Comparison of ENCODE assay signal across 8 cellular contexts in the genomic region with DNA sequence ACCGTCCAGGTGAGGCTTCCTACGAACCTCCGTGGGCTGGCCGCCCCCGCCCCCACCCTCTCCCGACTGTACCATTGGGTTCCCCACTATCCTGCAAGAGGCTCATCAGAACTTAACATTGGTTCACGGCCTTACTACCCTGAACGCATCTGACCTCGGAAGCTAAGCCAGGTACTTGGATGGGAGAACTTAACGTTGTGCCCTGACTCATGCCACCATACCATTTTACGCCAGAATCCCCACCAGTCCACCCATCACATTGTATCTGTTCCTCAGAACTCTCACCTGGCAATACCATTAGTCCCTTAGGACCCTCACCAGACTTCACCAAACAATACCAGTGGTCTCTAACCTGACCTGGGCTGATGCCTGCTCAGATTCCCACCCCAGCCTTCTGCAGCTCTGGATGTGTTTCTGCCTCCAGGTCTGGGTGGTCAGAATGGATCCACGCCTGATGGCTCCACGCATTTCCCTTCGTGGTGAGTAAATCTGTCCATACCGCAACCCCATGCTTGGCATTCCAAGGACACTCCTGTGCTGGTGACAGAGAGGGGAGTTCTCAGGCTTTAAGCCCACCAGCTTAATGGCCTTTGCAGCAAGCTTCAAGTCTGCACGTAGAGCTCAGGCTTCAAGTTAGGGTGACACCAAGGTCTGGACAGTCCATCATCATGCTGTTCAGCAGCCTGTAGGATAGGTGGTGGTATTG. TPM values are rescaled to one million over a fixed set of nuclear protein-coding genes. Genes with fewer than 3 reads are reported as not detected.
A peak's percentile ranks its signal among the peaks of the same experiment; 100 is the strongest.
DNase-seq lines count a peak whose midpoint lies in the region; ATAC-seq, FAIRE-seq and TF ChIP-seq lines count a peak whose summit lies in the region.

No MANE protein-coding gene starts in this region.

- H3K4me3 ChIP-seq in PC-9 (peak overlapping the region; percentile 83), endothelial cell of umbilical vein (replicated peaks in 1 of 3; ENCODE audit: insufficient read depth in 1 of 3, low read depth in 1 of 3, low read length in 3 of 3) (peak overlapping the region; percentile 31 to 68 (median 59)), neutrophil (ENCODE audit: low read depth in 1 of 2, low read length in 1 of 2) (peak overlapping the region; percentile 86 to 88)

- FAIRE-seq in endothelial cell of umbilical vein (lab: Jason Lieb, UNC): peak; percentile 61

- H3K36me3 ChIP-seq in PC-9 (ENCODE audit: low read depth) (no peaks in the 10 kb centered on the region), endothelial cell of umbilical vein (ENCODE audit: control insufficient read depth in 2 of 2, extremely low read depth in 1 of 2, insufficient read depth in 2 of 2, low read length in 2 of 2) (peaks cover 0 to 4% of the 10 kb centered on the region in 2 experiments), neutrophil (no peaks in the 10 kb centered on the region)

- peaks cover 60% of the 10 kb centered on the region for H3K79me2 ChIP-seq in PC-9 (ENCODE audit: low read depth)
- H3K79me2 ChIP-seq in endothelial cell of umbilical vein (ENCODE audit: control insufficient read depth, insufficient read depth, low read length): peaks cover 55% of the 10 kb centered on the region

- H3K4me1 ChIP-seq in PC-9 (replicated peaks; ENCODE audit: insufficient read depth): peaks cover 43% of the 10 kb centered on the region
- H3K4me1 ChIP-seq in endothelial cell of umbilical vein (ENCODE audit: control insufficient read depth, extremely low read depth, insufficient read depth, low read length): peaks cover 35% of the 10 kb centered on the region
- peaks cover 85% of the 10 kb centered on the region in 2 experiments for H3K4me1 ChIP-seq in neutrophil (ENCODE audit: control insufficient read depth in 1 of 2, insufficient read depth in 1 of 2, low read depth in 1 of 2, low read length in 1 of 2)

- H3K9me3 Mint-ChIP-seq in Calu3 (ENCODE audit: low read depth, unreplicated experiment): no peaks in the 10 kb centered on the region

- peak overlapping the region; percentile 23; the same call in 1 of the 2 replicates for H3K27ac ChIP-seq in PC-9
- H3K27ac ChIP-seq in endothelial cell of umbilical vein (ENCODE audit: insufficient read depth, low read depth, low read length): peak overlapping the region; percentile 43
- H3K27ac ChIP-seq in neutrophil: peak overlapping the region; percentile 99

- peaks cover 49% of the 10 kb centered on the region for H3K36me3 Mint-ChIP-seq in Calu3 (ENCODE audit: insufficient read depth, unreplicated experiment)

- H3K9me1 ChIP-seq in endothelial cell of umbilical vein (replicated peaks; ENCODE audit: control insufficient read depth, extremely low read depth, insufficient read depth, low read length): no peaks in the 10 kb centered on the region

- TF ChIP-seq POLR2A in endothelial cell of umbilical vein (IDR thresholded peaks at IDR 0.05; ENCODE audit: low read depth, low read length): no peak

- H4K20me1 ChIP-seq in PC-9 (ENCODE audit: insufficient read depth): peaks cover 32% of the 10 kb centered on the region
- peaks cover 14% of the 10 kb centered on the region for H4K20me1 ChIP-seq in endothelial cell of umbilical vein (replicated peaks; ENCODE audit: control insufficient read depth, extremely low read depth, insufficient read depth, low read length)

- H2AFZ ChIP-seq in PC-9: peak overlapping the region; percentile 91
- H2AFZ ChIP-seq in endothelial cell of umbilical vein (ENCODE audit: low read depth, low read length): peak overlapping the region; percentile 38

- TF ChIP-seq CTCF in Calu3 (IDR thresholded peaks at IDR 0.05; ENCODE audit: unreplicated experiment): no peak
- no peak for TF ChIP-seq CTCF in PC-9 (conservative IDR thresholded peaks at IDR 0.05)
- TF ChIP-seq CTCF in endothelial cell of umbilical vein (IDR thresholded peaks at IDR 0.05; ENCODE audit: extremely low read depth in 1 of 2, insufficient read depth in 1 of 2, low read depth in 1 of 2, low read length in 2 of 2): no peak
- TF ChIP-seq CTCF in neutrophil (IDR thresholded peaks at IDR 0.05): no peak

- H3K9me2 ChIP-seq in PC-9 (ENCODE audit: insufficient read depth): no peaks in the 10 kb centered on the region

- H3K27me3 Mint-ChIP-seq in Calu3 (ENCODE audit: unreplicated experiment): no peaks in the 10 kb centered on the region

- H3F3A ChIP-seq in PC-9 (ENCODE audit: insufficient read depth, low read depth): peaks cover 34% of the 10 kb centered on the region; the same call in 1 of the 2 replicates

- peaks cover 28% of the 10 kb centered on the region for H3K4me1 Mint-ChIP-seq in Calu3 (ENCODE audit: low read depth, unreplicated experiment)

- no peaks in the 10 kb centered on the region for H3K27me3 ChIP-seq in PC-9 (ENCODE audit: insufficient read depth, low read depth)
- H3K27me3 ChIP-seq in endothelial cell of umbilical vein (ENCODE audit: control insufficient read depth in 2 of 2, insufficient read depth in 2 of 2, low read length in 2 of 2): no peaks in the 10 kb centered on the region
- H3K27me3 ChIP-seq in neutrophil: no peaks in the 10 kb centered on the region

- no TSS peak for BruUV-seq in Calu3 (replicated peaks; lab: Mats Ljungman, UMichigan)
- no TSS peak for BruUV-seq in PC-9 (replicated peaks; lab: Mats Ljungman, UMichigan)
- BruUV-seq in endothelial cell of umbilical vein (replicated peaks; lab: Mats Ljungman, UMichigan): no TSS peak

- no peak for DNase-seq in Calu3
- DNase-seq in PC-9: peak in 1 of 2 experiments; percentile 35
- no peak for DNase-seq in endothelial cell of umbilical vein (ENCODE audit: low read depth, low spot score)
- no peak for DNase-seq in NK-92 treated with Interleukin-12 subunit alpha and Interleukin-12 subunit beta, amount 100 ng/mL, for 24 hours (lab: John Stamatoyannopoulos, UW)

- CTCF ChIA-PET in Calu3 (lab: Charles Lee) (interaction anchor here (0.6 to 2.3 kb wide), 3 partner anchors 16 to 73 kb away, joined by 3 to 10 read pairs (median 4); partner anchors contain the start of genes NICN1 and USP4), PC-9 (lab: Charles Lee) (interaction anchor here (0.7 to 1.6 kb wide), 3 partner anchors 8 to 42 kb away, joined by 6 to 12 read pairs (median 7); no protein-coding TSS in a partner anchor), endothelial cell of umbilical vein (lab: Charles Lee) (interaction anchor here (1.0 to 2.0 kb wide), 7 partner anchors 16 to 73 kb away, joined by 3 to 13 read pairs (median 4); partner anchors contain the start of genes NICN1 and USP4)

- peak overlapping the region; percentile 95 for H3K4me2 ChIP-seq in PC-9
- peak overlapping the region; percentile 83 for H3K4me2 ChIP-seq in endothelial cell of umbilical vein (ENCODE audit: insufficient read depth, low read length)

- H3K4me3 Mint-ChIP-seq in Calu3 (ENCODE audit: low read depth, unreplicated experiment): peak overlapping the region; percentile 91

- no peaks in the 10 kb centered on the region for H3K9me3 ChIP-seq in PC-9 (ENCODE audit: insufficient read depth, low read depth)
- no peaks in the 10 kb centered on the region for H3K9me3 ChIP-seq in endothelial cell of umbilical vein (replicated peaks; ENCODE audit: control insufficient read depth, insufficient read depth, low read length)
- no peaks in the 10 kb centered on the region for H3K9me3 ChIP-seq in neutrophil

- POLR2A ChIA-PET in PC-9 (lab: Charles Lee; ENCODE audit: unreplicated experiment): interaction anchor here (0.6 kb wide), 2 partner anchors 13 to 55 kb away, joined by 3 to 4 read pairs; partner anchors contain the start of gene GPX1
- POLR2A ChIA-PET in endothelial cell of umbilical vein (lab: Charles Lee): interaction anchor here (0.6 to 2.0 kb wide), 7 partner anchors 8 to 252 kb away, joined by 3 to 14 read pairs (median 6); partner anchors contain the start of genes NICN1 and USP4

- no peak for ATAC-seq in GM21723 (IDR thresholded peaks at IDR 0.05; ENCODE audit: unreplicated experiment)
- ATAC-seq in GM21528 (IDR thresholded peaks at IDR 0.05; ENCODE audit: low FRiP score, unreplicated experiment): no peak
- ATAC-seq in HG02885 (IDR thresholded peaks at IDR 0.05; ENCODE audit: poor library complexity, unreplicated experiment): no peak

- H3K9ac ChIP-seq in endothelial cell of umbilical vein (replicated peaks; ENCODE audit: extremely low read depth, insufficient read depth, low read length): peak overlapping the region; percentile 71

- H3K27ac Mint-ChIP-seq in Calu3 (ENCODE audit: unreplicated experiment): peak overlapping the region; percentile 100

- intact Hi-C loops in Calu3 (cut with micrococcal nuclease; ENCODE audit: unreplicated experiment) (loop anchor here (5.0 kb wide), 1 partner anchor 60 kb away; no protein-coding TSS in a partner anchor), PC-9 (cut with micrococcal nuclease; ENCODE audit: unreplicated experiment) (loop anchor here (1.0 to 5.0 kb wide), 2 partner anchors 55 to 72 kb away; partner anchors contain the start of genes GPX1 and USP4), endothelial cell of umbilical vein (cut with micrococcal nuclease) (loop anchor here (1.0 to 5.0 kb wide), 5 partner anchors 17 to 320 kb away; partner anchors contain the start of genes GPX1, NICN1, QRICH1 and USP4)

- dilution Hi-C loops in endothelial cell of umbilical vein (cut with MboI; ENCODE audit: extremely low pct_ligation_motif_present, low sequenced_read_pairs): no loop called here

RNA-seq across cellular contexts. Expression of gene TCTA, which starts 0.6 kb away (rescaled TPM):
- total RNA-seq in Calu3 (2022) (33.6 and 35.6 TPM in 2 replicates), PC-9 (2021) (17.0 and 17.2 TPM in 2 replicates), endothelial cell of umbilical vein (18.6 and 21.9 TPM in 2 replicates)
- polyA plus RNA-seq in endothelial cell of umbilical vein: 31.3 and 32.3 TPM in 2 replicates
- polyA plus RNA-seq in endothelial cell of umbilical vein (2011; cell fraction: cytosol; rRNA removed): 32.8 and 35.2 TPM in 2 replicates
- polyA plus RNA-seq in endothelial cell of umbilical vein (2011; cell fraction: nucleus; rRNA removed): 10.4 and 11.6 TPM in 2 replicates
- polyA plus RNA-seq in endothelial cell of umbilical vein (2012): 17.8 and 19.4 TPM in 2 replicates
- 25.5 and 31.8 TPM in 2 replicates for polyA minus RNA-seq in endothelial cell of umbilical vein
- 20.3 TPM for polyA minus RNA-seq in endothelial cell of umbilical vein (2011; cell fraction: cytosol; rRNA and poly(A)+ RNA removed)
- 11.0 and 11.2 TPM in 2 replicates for polyA minus RNA-seq in endothelial cell of umbilical vein (2011; cell fraction: nucleus; rRNA and poly(A)+ RNA removed)

RNA-seq across cellular contexts. Expression of gene RHOA, which starts 1.0 kb away (rescaled TPM):
- total RNA-seq in Calu3 (2022) (313 and 352 TPM in 2 replicates), PC-9 (2021) (413 and 416 TPM in 2 replicates), endothelial cell of umbilical vein (571 and 580 TPM in 2 replicates)
- 312 and 450 TPM in 2 replicates for polyA plus RNA-seq in endothelial cell of umbilical vein
- polyA plus RNA-seq in endothelial cell of umbilical vein (2011; cell fraction: cytosol; rRNA removed): 473 and 475 TPM in 2 replicates
- polyA plus RNA-seq in endothelial cell of umbilical vein (2011; cell fraction: nucleus; rRNA removed): 203 and 216 TPM in 2 replicates
- polyA plus RNA-seq in endothelial cell of umbilical vein (2012): 543 and 693 TPM in 2 replicates
- 565 and 590 TPM in 2 replicates for polyA minus RNA-seq in endothelial cell of umbilical vein
- 326 TPM for polyA minus RNA-seq in endothelial cell of umbilical vein (2011; cell fraction: cytosol; rRNA and poly(A)+ RNA removed)
- 104 and 106 TPM in 2 replicates for polyA minus RNA-seq in endothelial cell of umbilical vein (2011; cell fraction: nucleus; rRNA and poly(A)+ RNA removed)

RNA-seq across cellular contexts. Expression of gene AMT, which starts 9.5 kb away (rescaled TPM):
- total RNA-seq in Calu3 (2022): 8.5 and 9.7 TPM in 2 replicates
- 12.9 and 17.6 TPM in 2 replicates for total RNA-seq in PC-9 (2021)
- 3.3 and 4.4 TPM in 2 replicates for total RNA-seq in endothelial cell of umbilical vein
- 8.9 and 9.0 TPM in 2 replicates for polyA plus RNA-seq in endothelial cell of umbilical vein
- 0.99 and 1.2 TPM in 2 replicates for polyA plus RNA-seq in endothelial cell of umbilical vein (2011; cell fraction: cytosol; rRNA removed)
- polyA plus RNA-seq in endothelial cell of umbilical vein (2011; cell fraction: nucleus; rRNA removed): 63.4 and 93.4 TPM in 2 replicates
- polyA plus RNA-seq in endothelial cell of umbilical vein (2012): 1.4 TPM in 2 replicates
- polyA minus RNA-seq in endothelial cell of umbilical vein: 5.4 and 8.8 TPM in 2 replicates
- polyA minus RNA-seq in endothelial cell of umbilical vein (2011; cell fraction: cytosol; rRNA and poly(A)+ RNA removed): not detected
- polyA minus RNA-seq in endothelial cell of umbilical vein (2011; cell fraction: nucleus; rRNA and poly(A)+ RNA removed): 3.3 and 6.5 TPM in 2 replicates

RNA-seq across cellular contexts. Expression of gene NICN1, which starts 16.3 kb away (rescaled TPM):
- total RNA-seq in Calu3 (2022) (14.2 and 15.8 TPM in 2 replicates), PC-9 (2021) (14.6 and 23.7 TPM in 2 replicates), endothelial cell of umbilical vein (13.3 and 15.0 TPM in 2 replicates)
- 20.9 and 26.7 TPM in 2 replicates for polyA plus RNA-seq in endothelial cell of umbilical vein
- 9.2 and 11.5 TPM in 2 replicates for polyA plus RNA-seq in endothelial cell of umbilical vein (2011; cell fraction: cytosol; rRNA removed)
- 154 and 246 TPM in 2 replicates for polyA plus RNA-seq in endothelial cell of umbilical vein (2011; cell fraction: nucleus; rRNA removed)
- polyA plus RNA-seq in endothelial cell of umbilical vein (2012): 10.8 and 11.6 TPM in 2 replicates
- 21.0 and 31.7 TPM in 2 replicates for polyA minus RNA-seq in endothelial cell of umbilical vein
- polyA minus RNA-seq in endothelial cell of umbilical vein (2011; cell fraction: cytosol; rRNA and poly(A)+ RNA removed): 9.4 TPM
- polyA minus RNA-seq in endothelial cell of umbilical vein (2011; cell fraction: nucleus; rRNA and poly(A)+ RNA removed): 15.8 and 23.7 TPM in 2 replicates

RNA-seq across cellular contexts. Expression of gene GPX1, which starts 54.6 kb away (rescaled TPM):
- total RNA-seq in Calu3 (2022) (143 and 151 TPM in 2 replicates), PC-9 (2021) (386 and 394 TPM in 2 replicates), endothelial cell of umbilical vein (427 and 461 TPM in 2 replicates)
- polyA plus RNA-seq in endothelial cell of umbilical vein: 1,348 and 1,830 TPM in 2 replicates
- 698 and 894 TPM in 2 replicates for polyA plus RNA-seq in endothelial cell of umbilical vein (2011; cell fraction: cytosol; rRNA removed)
- polyA plus RNA-seq in endothelial cell of umbilical vein (2011; cell fraction: nucleus; rRNA removed): 215 and 276 TPM in 2 replicates
- 423 and 506 TPM in 2 replicates for polyA plus RNA-seq in endothelial cell of umbilical vein (2012)
- 213 and 248 TPM in 2 replicates for polyA minus RNA-seq in endothelial cell of umbilical vein
- polyA minus RNA-seq in endothelial cell of umbilical vein (2011; cell fraction: cytosol; rRNA and poly(A)+ RNA removed): 212 TPM
- 57.6 and 113 TPM in 2 replicates for polyA minus RNA-seq in endothelial cell of umbilical vein (2011; cell fraction: nucleus; rRNA and poly(A)+ RNA removed)

Comparison
In these comparisons a context has a peak if more than half of its experiments do, and no peak if none do; other contexts are left out.
1. H3K27ac ChIP-seq: peak in every context shown above with its lines; median percentile 99 in neutrophil; 43 in endothelial cell of umbilical vein; 23 in PC-9.